ENCODE assay signal across 12 cellular contexts in genomic region chr6:30087876-30088275, GRCh38. TPM values are rescaled to one million over a fixed set of nuclear protein-coding genes. Genes with fewer than 3 reads are reported as not detected.
"Had no signal": no experiment of that assay in that cellular context is flagged by ENCODE, and none has a peak within 500 bp of the region (broad histone marks: within the 10 kb centered on the region; RNA-seq: fewer than 3 reads in every experiment).

No MANE protein-coding gene starts in this region.

- ATAC-seq: GM23338, HCT116 had no signal

- H3K4me3 ChIP-seq: GM23248, GM23338, HAP-1 had no signal

- H3K9me3 Mint-ChIP-seq: HFFc6 had no signal

- H3K4me3 Mint-ChIP-seq: GM23338, H9, HFFc6 had no signal

- FAIRE-seq: H1, H54 had no signal

- DNase-seq: GM23248, GOT3, H7, H9, HCEC 1CT, HFFc6 had no signal

- H3K27ac Mint-ChIP-seq: GM23338, H9, HFFc6 had no signal

- H3K36me3 ChIP-seq: HAP-1 had no signal

RNA-seq across cellular contexts. Expression of gene RNF39, which starts 12.3 kb away (rescaled TPM):
- total RNA-seq: GM23248, H4, HFFc6 had no signal

RNA-seq across cellular contexts. Expression of gene TRIM31, which starts 25.0 kb away (rescaled TPM):
- total RNA-seq: GM23248, GM23338, H1, H7, H9, HFFc6 had no signal

RNA-seq across cellular contexts. Expression of gene TRIM40, which starts 48.1 kb away (rescaled TPM):
- total RNA-seq: GM23248, GM23338, H1, H4, H7, H9, HFFc6 had no signal
